In genomic region chr20:61997372-61997771, GRCh38 we compare ENCODE assay signal across 23 cellular contexts.
A peak's percentile ranks its signal among the peaks of the same experiment; 100 is the strongest.
DNase-seq lines count a peak whose midpoint lies in the region; ATAC-seq, FAIRE-seq and TF ChIP-seq lines count a peak whose summit lies in the region.
"Had no signal": no experiment of that assay in that cellular context is flagged by ENCODE, and none has a peak within 500 bp of the region (broad histone marks: within the 10 kb centered on the region; RNA-seq: fewer than 3 reads in every experiment).

No MANE protein-coding gene starts in this region.

- H3K4me3 ChIP-seq in BLaER1 = no peak overlapping the region
- no peak overlapping the region for H3K4me3 ChIP-seq in BLaER1 treated with 17β-estradiol and CSF1 and Interleukin-3, amounts not matched to agents 10 nM and 100 nM
- no peak overlapping the region for H3K4me3 ChIP-seq in kidney (ENCODE audit: low read length in 2 of 2)
- H3K4me3 ChIP-seq in gastrocnemius medialis = no peak overlapping the region
- H3K4me3 ChIP-seq: GM12878, HAP-1, K562 had no signal

- H3K27ac Mint-ChIP-seq in WTC11 = no peak overlapping the region

- no peaks in the 10 kb centered on the region for H3K4me1 Mint-ChIP-seq in WTC11
- H3K4me1 Mint-ChIP-seq: CD14-positive monocyte; CD4-positive, alpha-beta memory T cell had no signal

- H3K9me3 Mint-ChIP-seq in WTC11 = no peaks in the 10 kb centered on the region

- H3K4me1 ChIP-seq in BLaER1 (peaks cover 50% of the 10 kb centered on the region), kidney (ENCODE audit: control insufficient read depth in 1 of 2, insufficient read depth in 1 of 2, low read depth in 1 of 2, low read length in 2 of 2) (no peaks in the 10 kb centered on the region), gastrocnemius medialis (no peaks in the 10 kb centered on the region)
- peaks cover 23 to 57% (median 41%) of the 10 kb centered on the region in 10 experiments for H3K4me1 ChIP-seq in BLaER1 treated with 17β-estradiol and CSF1 and Interleukin-3, amounts not matched to agents 10 nM and 100 nM
- H3K4me1 ChIP-seq: BE2C, HAP-1 had no signal

- H3K27me3 ChIP-seq in BLaER1 = no peaks in the 10 kb centered on the region
- no peaks in the 10 kb centered on the region for H3K27me3 ChIP-seq in BLaER1 treated with 17β-estradiol and CSF1 and Interleukin-3, amounts not matched to agents 10 nM and 100 nM
- H3K27me3 ChIP-seq in gastrocnemius medialis = no peaks in the 10 kb centered on the region
- H3K27me3 ChIP-seq: BE2C had no signal

- H3K27ac ChIP-seq in BLaER1 (0 out of 2 replicates have a peak overlapping the region, but pooled peaks have one; percentile 2), kidney (ENCODE audit: low read depth in 2 of 2, low read length in 2 of 2) (no peak overlapping the region), gastrocnemius medialis (no peak overlapping the region)
- H3K27ac ChIP-seq in BLaER1 treated with 17β-estradiol and CSF1 and Interleukin-3, amounts not matched to agents 10 nM and 100 nM = no peak overlapping the region
- H3K27ac ChIP-seq: HL-60 had no signal

- FAIRE-seq in kidney (lab: Jason Lieb, UNC) (no peak), GM12891 (lab: Jason Lieb, UNC) (no peak)
- FAIRE-seq: A204.1, GM12878, GM19239 had no signal

- ATAC-seq in WTC11 (no peak), gastrocnemius medialis (no peak)
- ATAC-seq: GM12878, K562 had no signal

- intact Hi-C loops in kidney (cut with DNase I) = no loop called here
- intact Hi-C loops in gastrocnemius medialis (cut with DNase I; ENCODE audit: low total_unique reads) = no loop called here

- POLR2A ChIA-PET in WTC11 (lab: Charles Lee) = no interaction called here

- H3K4me2 ChIP-seq in BLaER1 = peak overlapping the region; percentile 66
- peak overlapping the region; percentile 50 to 87 (median 68) for H3K4me2 ChIP-seq in BLaER1 treated with 17β-estradiol and CSF1 and Interleukin-3, amounts not matched to agents 10 nM and 100 nM

- no peaks in the 10 kb centered on the region for H3K27me3 Mint-ChIP-seq in WTC11 (ENCODE audit: low read depth)
- H3K27me3 Mint-ChIP-seq: CD4-positive, alpha-beta memory T cell had no signal

- peak overlapping the region; percentile 8; the same call in 1 of the 2 replicates for H3K9ac ChIP-seq in BLaER1
- peak overlapping the region in 2 of 11 experiments; percentile 21 to 33; a peak in 2 of 22 replicates for H3K9ac ChIP-seq in BLaER1 treated with 17β-estradiol and CSF1 and Interleukin-3, amounts not matched to agents 10 nM and 100 nM
- H3K9ac ChIP-seq in kidney (ENCODE audit: low read length in 2 of 2) = no peak overlapping the region

- no peak for TF ChIP-seq CTCF in WTC11 (IDR thresholded peaks at IDR 0.05)
- TF ChIP-seq CTCF in kidney (IDR thresholded peaks at IDR 0.05; ENCODE audit: borderline replicate concordance, extremely low read depth, insufficient read depth) = no peak
- TF ChIP-seq CTCF in gastrocnemius medialis (IDR thresholded peaks at IDR 0.05 in 4 of 5, conservative IDR thresholded peaks at IDR 0.05 in 1 of 5) = no peak

- no peak overlapping the region for H3K4me3 Mint-ChIP-seq in WTC11
- H3K4me3 Mint-ChIP-seq: CD14-positive monocyte; CD4-positive, alpha-beta memory T cell had no signal

- peaks cover 42% of the 10 kb centered on the region for H4K20me1 ChIP-seq in BLaER1
- peaks cover 0 to 41% (median 31%) of the 10 kb centered on the region in 11 experiments; a peak in 17 of 22 replicates for H4K20me1 ChIP-seq in BLaER1 treated with 17β-estradiol and CSF1 and Interleukin-3, amounts not matched to agents 10 nM and 100 nM

- in situ Hi-C loops in gastrocnemius medialis (cut with MboI; ENCODE audit: low sequenced_read_pairs in 4 of 4) = no loop called here

- H3K36me3 ChIP-seq in BLaER1 (peaks cover 84% of the 10 kb centered on the region), kidney (ENCODE audit: control insufficient read depth in 1 of 2, insufficient read depth in 2 of 2, low read length in 2 of 2) (peaks cover 53 to 58% of the 10 kb centered on the region in 2 donors), gastrocnemius medialis (peaks cover 0 to 93% of the 10 kb centered on the region in 2 donors)
- peaks cover 78 to 100% (median 82%) of the 10 kb centered on the region in 11 experiments for H3K36me3 ChIP-seq in BLaER1 treated with 17β-estradiol and CSF1 and Interleukin-3, amounts not matched to agents 10 nM and 100 nM

- CTCF ChIA-PET in WTC11 (lab: Charles Lee) = no interaction called here

- no peak for DNase-seq in WTC11 (ENCODE audit: low spot score)
- DNase-seq in kidney = peak; percentile 13
- no peak for DNase-seq in gastrocnemius medialis
- no peak for DNase-seq in SIG-M5 treated with dmso at 0.1 percent for 504 hours (lab: John Stamatoyannopoulos, UW; ENCODE audit: unreplicated experiment)
- DNase-seq in GM12891 (ENCODE audit: insufficient read length, low spot score) = no peak
- DNase-seq: ACHN; BE2C; Calu3; CD4-positive, alpha-beta memory T cell; DMS 273 treated with DMSO at 0.1 percent for 48 hours; DMS53; DND-41; EL; IMR-90 had no signal

- H3K36me3 Mint-ChIP-seq in WTC11 = peaks cover 87% of the 10 kb centered on the region

- TF ChIP-seq POLR2A in gastrocnemius medialis (IDR thresholded peaks at IDR 0.05) = no peak
- TF ChIP-seq POLR2A in GM12891 (IDR thresholded peaks at IDR 0.05; ENCODE audit: low read depth, low read length) = no peak

- peaks cover 35% of the 10 kb centered on the region for H3K9me3 ChIP-seq in BLaER1
- peaks cover 11 to 46% (median 35%) of the 10 kb centered on the region in 11 experiments for H3K9me3 ChIP-seq in BLaER1 treated with 17β-estradiol and CSF1 and Interleukin-3, amounts not matched to agents 10 nM and 100 nM (replicated peaks in 1 of 11)
- no peaks in the 10 kb centered on the region for H3K9me3 ChIP-seq in kidney (ENCODE audit: control insufficient read depth in 1 of 2, low read length in 2 of 2)
- H3K9me3 ChIP-seq in gastrocnemius medialis = no peaks in the 10 kb centered on the region
- H3K9me3 ChIP-seq: BE2C, HAP-1 had no signal

TF ChIP-seq in WTC11, 78 proteins besides CTCF, POLR2A, EP300 and RAD21 (continues in another document):
- TF ChIP-seq, protein P1, sequence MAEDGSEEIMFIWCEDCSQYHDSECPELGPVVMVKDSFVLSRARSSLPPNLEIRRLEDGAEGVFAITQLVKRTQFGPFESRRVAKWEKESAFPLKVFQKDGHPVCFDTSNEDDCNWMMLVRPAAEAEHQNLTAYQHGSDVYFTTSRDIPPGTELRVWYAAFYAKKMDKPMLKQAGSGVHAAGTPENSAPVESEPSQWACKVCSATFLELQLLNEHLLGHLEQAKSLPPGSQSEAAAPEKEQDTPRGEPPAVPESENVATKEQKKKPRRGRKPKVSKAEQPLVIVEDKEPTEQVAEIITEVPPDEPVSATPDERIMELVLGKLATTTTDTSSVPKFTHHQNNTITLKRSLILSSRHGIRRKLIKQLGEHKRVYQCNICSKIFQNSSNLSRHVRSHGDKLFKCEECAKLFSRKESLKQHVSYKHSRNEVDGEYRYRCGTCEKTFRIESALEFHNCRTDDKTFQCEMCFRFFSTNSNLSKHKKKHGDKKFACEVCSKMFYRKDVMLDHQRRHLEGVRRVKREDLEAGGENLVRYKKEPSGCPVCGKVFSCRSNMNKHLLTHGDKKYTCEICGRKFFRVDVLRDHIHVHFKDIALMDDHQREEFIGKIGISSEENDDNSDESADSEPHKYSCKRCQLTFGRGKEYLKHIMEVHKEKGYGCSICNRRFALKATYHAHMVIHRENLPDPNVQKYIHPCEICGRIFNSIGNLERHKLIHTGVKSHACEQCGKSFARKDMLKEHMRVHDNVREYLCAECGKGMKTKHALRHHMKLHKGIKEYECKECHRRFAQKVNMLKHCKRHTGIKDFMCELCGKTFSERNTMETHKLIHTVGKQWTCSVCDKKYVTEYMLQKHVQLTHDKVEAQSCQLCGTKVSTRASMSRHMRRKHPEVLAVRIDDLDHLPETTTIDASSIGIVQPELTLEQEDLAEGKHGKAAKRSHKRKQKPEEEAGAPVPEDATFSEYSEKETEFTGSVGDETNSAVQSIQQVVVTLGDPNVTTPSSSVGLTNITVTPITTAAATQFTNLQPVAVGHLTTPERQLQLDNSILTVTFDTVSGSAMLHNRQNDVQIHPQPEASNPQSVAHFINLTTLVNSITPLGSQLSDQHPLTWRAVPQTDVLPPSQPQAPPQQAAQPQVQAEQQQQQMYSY (CRISPR knock-in tag; IDR thresholded peaks at IDR 0.05) = peak; percentile 52

TF ChIP-seq in GM12891, 5 proteins besides CTCF, POLR2A, EP300 and RAD21:
- TF ChIP-seq POLR2AphosphoS5 (IDR thresholded peaks at IDR 0.05; ENCODE audit: low read depth, low read length) (no peak), POU2F2 (IDR thresholded peaks at IDR 0.05; ENCODE audit: low read depth, low read length) (no peak), TAF1 (IDR thresholded peaks at IDR 0.05; ENCODE audit: low read depth, low read length) (no peak), PAX5 (IDR thresholded peaks at IDR 0.05; ENCODE audit: insufficient read depth, low read length, severe bottlenecking) (no peak), SPI1 (IDR thresholded peaks at IDR 0.05; ENCODE audit: low read depth, low read length) (no peak)
